In the genomic region with DNA sequence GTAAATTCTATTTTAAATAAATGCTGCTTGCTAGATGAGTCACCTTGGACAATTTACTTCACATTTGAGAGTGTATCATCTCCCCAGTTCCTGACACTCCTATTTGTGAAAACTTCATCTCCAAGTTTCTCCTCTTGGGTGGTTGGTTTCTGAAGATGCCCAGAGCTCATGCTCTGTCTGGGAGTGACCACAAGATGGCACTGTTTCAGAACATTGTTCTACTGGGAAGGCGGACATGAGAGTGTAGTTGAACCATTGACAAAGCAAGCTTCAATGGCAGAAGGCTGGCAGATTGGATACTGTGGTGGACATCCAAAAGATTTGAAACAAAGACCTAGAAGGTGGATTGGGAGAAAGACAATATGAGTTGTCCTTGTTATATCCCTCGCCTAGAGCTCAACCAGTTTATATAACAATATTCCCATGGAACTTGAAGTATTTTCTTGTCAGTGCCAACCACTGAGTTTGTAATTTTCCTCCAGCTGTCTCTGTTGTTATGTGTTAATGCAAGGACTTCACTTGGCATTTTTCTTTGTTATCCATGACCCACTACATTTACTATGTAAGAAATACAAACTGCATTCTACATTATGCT, we compare ENCODE assay signal across 8 cellular contexts.
DNase-seq lines count a peak whose midpoint lies in the region; ATAC-seq and TF ChIP-seq lines count a peak whose summit lies in the region.

No MANE protein-coding gene starts in this region.

- no peak overlapping the region for H3K4me2 ChIP-seq in PC-3 (ENCODE audit: low read length)

- H3K9ac ChIP-seq in PC-3 (ENCODE audit: low read length) = no peak overlapping the region

- H3K27me3 Mint-ChIP-seq in activated T-cell treated with anti-CD3 and anti-CD28 coated beads, Interleukin-2, amount 50 U/mL, for 24 hours = no peaks in the 10 kb centered on the region

- H3K27ac ChIP-seq in PC-3 (ENCODE audit: low read length) (no peak overlapping the region), breast epithelium (no peak overlapping the region)

- intact Hi-C loops in PC-3 (cut with micrococcal nuclease) (loop anchor here (10.0 kb wide), 1 partner anchor 889 kb away; no protein-coding TSS in a partner anchor), breast epithelium (cut with DNase I; ENCODE audit: low total_unique reads) (no loop called here)

- H3K36me3 Mint-ChIP-seq in activated T-cell treated with anti-CD3 and anti-CD28 coated beads, Interleukin-2, amount 50 U/mL, for 24 hours (ENCODE audit: low read depth) = no peaks in the 10 kb centered on the region

- H3K9me3 ChIP-seq in PC-3 (ENCODE audit: low read length) (no peaks in the 10 kb centered on the region), breast epithelium (no peaks in the 10 kb centered on the region)

- H3F3A ChIP-seq in PC-3 (ENCODE audit: low read length, unreplicated experiment) = no peaks in the 10 kb centered on the region

- DNase-seq in activated T-cell treated with anti-CD3 and anti-CD28 coated beads for 48 hours (ENCODE audit: low read depth) (peak; percentile 5), HT1080 (ENCODE audit: low read depth) (peak; percentile 67), PC-3 (peak; percentile 74), breast epithelium (ENCODE audit: low spot score in 2 of 2) (no peak), kidney glomerular epithelial cell (lab: John Stamatoyannopoulos, UW) (peak; percentile 41), stromal cell of bone marrow (ENCODE audit: low read depth) (peak; percentile 36)
- DNase-seq in activated T-cell treated with anti-CD3 and anti-CD28 coated beads, Interleukin-2, amount 50 U/mL, for 24 hours = no peak

- no peak overlapping the region for H3K4me3 Mint-ChIP-seq in activated T-cell treated with anti-CD3 and anti-CD28 coated beads, Interleukin-2, amount 50 U/mL, for 24 hours

- TF ChIP-seq POLR2A in breast epithelium (IDR thresholded peaks at IDR 0.05) = no peak

- no peak overlapping the region for H3K27ac Mint-ChIP-seq in activated T-cell treated with anti-CD3 and anti-CD28 coated beads, Interleukin-2, amount 50 U/mL, for 24 hours

- H3K4me3 ChIP-seq in PC-3 (ENCODE audit: low read length) (no peak overlapping the region), breast epithelium (no peak overlapping the region)

- H3K4me1 ChIP-seq in PC-3 (ENCODE audit: insufficient read depth, low read length) = peaks cover 14% of the 10 kb centered on the region
- no peaks in the 10 kb centered on the region for H3K4me1 ChIP-seq in breast epithelium

- CTCF ChIA-PET in PC-3 (lab: Charles Lee) = interaction anchor here (0.6 kb wide), 1 partner anchor 226 kb away, joined by 14 read pairs; no protein-coding TSS in a partner anchor

- POLR2A ChIA-PET in PC-3 (lab: Charles Lee; ENCODE audit: unreplicated experiment) = interaction anchor here (0.5 kb wide), 1 partner anchor 259 kb away, joined by 7 read pairs; no protein-coding TSS in a partner anchor

- no peaks in the 10 kb centered on the region for H3K9me3 Mint-ChIP-seq in activated T-cell treated with anti-CD3 and anti-CD28 coated beads, Interleukin-2, amount 50 U/mL, for 24 hours

- H3K9me2 ChIP-seq in PC-3 (replicated peaks; ENCODE audit: low read length) = no peaks in the 10 kb centered on the region

- no peak overlapping the region for H2AFZ ChIP-seq in PC-3 (ENCODE audit: low read length)

- H3K4me1 Mint-ChIP-seq in activated T-cell treated with anti-CD3 and anti-CD28 coated beads, Interleukin-2, amount 50 U/mL, for 24 hours (ENCODE audit: low read depth) = peaks cover 3% of the 10 kb centered on the region

- TF ChIP-seq CTCF in PC-3 (conservative IDR thresholded peaks at IDR 0.05; ENCODE audit: low read depth, low read length) (peak; percentile 89), breast epithelium (IDR thresholded peaks at IDR 0.05) (peak in 2 of 3 donors; percentile 37 to 53)

- H3K27me3 ChIP-seq in PC-3 (ENCODE audit: low read length) = no peaks in the 10 kb centered on the region
- no peaks in the 10 kb centered on the region for H3K27me3 ChIP-seq in breast epithelium

- no peaks in the 10 kb centered on the region for H4K20me1 ChIP-seq in PC-3 (ENCODE audit: low read length)

- BruUV-seq in PC-3 (replicated peaks; lab: Mats Ljungman, UMichigan) = no TSS peak

- H3K79me2 ChIP-seq in PC-3 (ENCODE audit: low read length) = no peaks in the 10 kb centered on the region

- ATAC-seq in GM21723 (IDR thresholded peaks at IDR 0.05; ENCODE audit: unreplicated experiment) (peak; percentile 92), PC-3 (no peak; the same call in 1 of the 2 replicates)

- H3K36me3 ChIP-seq in PC-3 (ENCODE audit: low read depth, low read length) (no peaks in the 10 kb centered on the region), breast epithelium (no peaks in the 10 kb centered on the region)

Comparison
In these comparisons a context has a peak if more than half of its experiments do, and no peak if none do; other contexts are left out.
1. DNase-seq: peak in activated T-cell treated with anti-CD3 and anti-CD28 coated beads for 48 hours (single experiment), HT1080 (single experiment), PC-3 (single experiment), kidney glomerular epithelial cell (single experiment) and stromal cell of bone marrow (single experiment); none in activated T-cell treated with anti-CD3 and anti-CD28 coated beads, Interleukin-2, amount 50 U/mL, for 24 hours (single experiment) and breast epithelium (0 of 2).